In genomic region chrY:7273587-7274203, GRCh38 we compare ENCODE assay signal across 8 cellular contexts.
DNase-seq lines count a peak whose midpoint lies in the region; ATAC-seq and TF ChIP-seq lines count a peak whose summit lies in the region.

No MANE protein-coding gene starts in this region.

- intact Hi-C loops in ovary (cut with DNase I), result no loop called here

- H3K27me3 ChIP-seq in duodenal mucosa (ENCODE audit: control insufficient read depth in 1 of 2, insufficient read depth in 2 of 2, low read length in 2 of 2) (no peaks in the 10 kb centered on the region), ovary (no peaks in the 10 kb centered on the region)

- H3K36me3 ChIP-seq in duodenal mucosa (ENCODE audit: control insufficient read depth in 1 of 2, insufficient read depth in 2 of 2, low read length in 2 of 2) (no peaks in the 10 kb centered on the region), ovary (no peaks in the 10 kb centered on the region)

- DNase-seq in AG10803 (ENCODE audit: low read depth) (peak; percentile 75), HFF-Myc (ENCODE audit: extremely low read depth, low read depth) (no peak), RPMI8226 (peak; percentile 78), ovary (no peak), DMS153 (lab: John Stamatoyannopoulos, UW) (no peak)

- H3K9ac ChIP-seq in duodenal mucosa (ENCODE audit: low read depth in 1 of 2, low read length in 2 of 2), result peak overlapping the region; percentile 54

- H3K27ac ChIP-seq in duodenal mucosa (ENCODE audit: low read depth, low read length) (peak overlapping the region; percentile 66), ovary (no peak overlapping the region)

- ATAC-seq in GM18909 (IDR thresholded peaks at IDR 0.05; ENCODE audit: poor library complexity, unreplicated experiment) (no peak), GM18907 (IDR thresholded peaks at IDR 0.05; ENCODE audit: unreplicated experiment) (no peak)

- no peak for TF ChIP-seq POLR2A in ovary (IDR thresholded peaks at IDR 0.05)

- no peak for TF ChIP-seq CTCF in AG10803 (conservative IDR thresholded peaks at IDR 0.05; ENCODE audit: low read length)
- no peak for TF ChIP-seq CTCF in HFF-Myc (IDR thresholded peaks at IDR 0.05; ENCODE audit: low read depth, low read length, missing control alignments)
- TF ChIP-seq CTCF in ovary (IDR thresholded peaks at IDR 0.05), result no peak

- TF ChIP-seq EP300 in ovary (IDR thresholded peaks at IDR 0.05), result no peak

- H3K9me3 ChIP-seq in duodenal mucosa (ENCODE audit: control insufficient read depth in 1 of 2, low read length in 2 of 2), result no peaks in the 10 kb centered on the region
- H3K9me3 ChIP-seq in ovary, result no peaks in the 10 kb centered on the region

- whole genome bisulfite sequencing in ovary, 3 donors, result no CpG with 5 or more reads among the region's 65 CpGs

- H3K4me1 ChIP-seq in duodenal mucosa (ENCODE audit: control insufficient read depth in 1 of 2, insufficient read depth in 2 of 2, low read length in 2 of 2), result peaks cover 0 to 6% of the 10 kb centered on the region in 2 donors
- H3K4me1 ChIP-seq in ovary (ENCODE audit: insufficient read depth), result no peaks in the 10 kb centered on the region

- peak overlapping the region; percentile 72 for H3K4me3 ChIP-seq in AG10803 (ENCODE audit: low read length)
- peak overlapping the region; percentile 69 for H3K4me3 ChIP-seq in HFF-Myc (replicated peaks; ENCODE audit: low read depth, low read length)
- H3K4me3 ChIP-seq in duodenal mucosa (ENCODE audit: low read depth in 1 of 2, low read length in 2 of 2), result peak overlapping the region; percentile 76
- H3K4me3 ChIP-seq in ovary, result peak overlapping the region; percentile 9

Comparison
In these comparisons a context has a peak if more than half of its experiments do, and no peak if none do; other contexts are left out.
1. DNase-seq: peak in AG10803 (single experiment) and RPMI8226 (single experiment); none in HFF-Myc (single experiment), ovary (0 of 5) and DMS153 (single experiment).
2. H3K4me3 ChIP-seq: peak in every context shown above with its lines; median percentile 76 in duodenal mucosa; 72 in AG10803; 69 in HFF-Myc; 9 in ovary.